In genomic region chr1:6578624-6579373, GRCh38 we compare ENCODE assay signal across 8 cellular contexts. TPM values are rescaled to one million over a fixed set of nuclear protein-coding genes. Genes with fewer than 3 reads are reported as not detected.
DNase-seq lines count a peak whose midpoint lies in the region; ATAC-seq, FAIRE-seq and TF ChIP-seq lines count a peak whose summit lies in the region.

No MANE protein-coding gene starts in this region.

- CTCF ChIA-PET in activated B cell treated with CpG ODN at 0.5 μM for 24 hours (lab: Charles Lee), result no interaction called here

- H3K9me3 ChIP-seq in right cardiac atrium (ENCODE audit: control insufficient read depth, low read length) (no peaks in the 10 kb centered on the region), sigmoid colon (no peaks in the 10 kb centered on the region)

- in situ Hi-C loops in ACHN (cut with HindIII; ENCODE audit: low pct_ligation_motif_present, low pct_unique_long_range_greater_than_20kb, low sequenced_read_pairs), result no loop called here

- no peaks in the 10 kb centered on the region for H3K27me3 ChIP-seq in H7 (ENCODE audit: control insufficient read depth, insufficient read depth, low read length)
- H3K27me3 ChIP-seq in right cardiac atrium (ENCODE audit: control insufficient read depth, insufficient read depth), result no peaks in the 10 kb centered on the region
- no peaks in the 10 kb centered on the region for H3K27me3 ChIP-seq in sigmoid colon

- H3K27ac ChIP-seq in right cardiac atrium (ENCODE audit: low read length) (peak overlapping the region; percentile 90), sigmoid colon (peak overlapping the region; percentile 92 to 97 (median 94))

- peaks cover 35% of the 10 kb centered on the region for H3K4me1 Mint-ChIP-seq in activated B cell treated with CpG ODN at 0.5 μM for 24 hours

- H3K27me3 Mint-ChIP-seq in activated B cell treated with CpG ODN at 0.5 μM for 24 hours, result no peaks in the 10 kb centered on the region

- H3K9me3 Mint-ChIP-seq in activated B cell treated with CpG ODN at 0.5 μM for 24 hours, result no peaks in the 10 kb centered on the region

- peak overlapping the region; percentile 95 for H3K4me3 Mint-ChIP-seq in activated B cell treated with CpG ODN at 0.5 μM for 24 hours

- no peak overlapping the region for H3K4me3 ChIP-seq in H7 (ENCODE audit: insufficient read depth, low read depth, low read length)
- H3K4me3 ChIP-seq in right cardiac atrium (ENCODE audit: low read length), result no peak overlapping the region
- H3K4me3 ChIP-seq in sigmoid colon, result peak overlapping the region in 3 of 4 donors; percentile 79 to 86 (median 86)

- intact Hi-C loops in activated B cell treated with CpG ODN at 0.5 μM for 24 hours (cut with micrococcal nuclease), result loop anchor here (1.0 kb wide), 3 partner anchors 24 to 35 kb away; partner anchors contain the start of genes NOL9 and PHF13
- intact Hi-C loops in right cardiac atrium (cut with DNase I), result no loop called here
- intact Hi-C loops in sigmoid colon (cut with DNase I), result loop anchor here (1.0 kb wide), 1 partner anchor 24 kb away; the partner anchor contains the start of gene NOL9

- TF ChIP-seq EP300 in sigmoid colon (IDR thresholded peaks at IDR 0.05), result no peak

- H3K4me1 ChIP-seq in right cardiac atrium (ENCODE audit: control insufficient read depth, insufficient read depth, low read length), result peaks cover 12% of the 10 kb centered on the region
- peaks cover 0 to 34% (median 29%) of the 10 kb centered on the region in 4 donors for H3K4me1 ChIP-seq in sigmoid colon

- peak overlapping the region; percentile 94 for H3K27ac Mint-ChIP-seq in activated B cell treated with CpG ODN at 0.5 μM for 24 hours

- no peak for FAIRE-seq in frontal cortex (lab: Jason Lieb, UNC)

- DNase-seq in H7 (peak; percentile 60), activated B cell treated with CpG ODN at 0.5 μM for 24 hours (no peak), right cardiac atrium (peak in 1 of 3 donors; percentile 52), sigmoid colon (no peak), NCI-H2081 (lab: John Stamatoyannopoulos, UW) (no peak), T1000 (lab: John Stamatoyannopoulos, UW) (no peak), ACHN (no peak), frontal cortex (ENCODE audit: low spot score in 2 of 2) (no peak)

- TF ChIP-seq CTCF in activated B cell treated with CpG ODN at 0.5 μM for 24 hours (IDR thresholded peaks at IDR 0.05), result no peak
- no peak for TF ChIP-seq CTCF in sigmoid colon (IDR thresholded peaks at IDR 0.05)

- WGBS in right cardiac atrium, result 88% methylated on average over 14 of the region's 14 CpGs
- WGBS in sigmoid colon, 2 donors, result 88 to 92% methylated on average over 14 of the region's 14 CpGs

- no peaks in the 10 kb centered on the region; the same call in none of the 2 replicates for H3K36me3 ChIP-seq in H7 (replicated peaks; ENCODE audit: control insufficient read depth, insufficient read depth, low read length)
- no peaks in the 10 kb centered on the region for H3K36me3 ChIP-seq in sigmoid colon

- H3K36me3 Mint-ChIP-seq in activated B cell treated with CpG ODN at 0.5 μM for 24 hours (ENCODE audit: low read depth), result peaks cover 8% of the 10 kb centered on the region

- TF ChIP-seq POLR2A in sigmoid colon (IDR thresholded peaks at IDR 0.05), result no peak

- POLR2A ChIA-PET in activated B cell treated with CpG ODN at 0.5 μM for 24 hours (lab: Charles Lee), result interaction anchor here (1.3 to 2.9 kb wide), 4 partner anchors 24 to 205 kb away, joined by 3 to 16 read pairs (median 11); partner anchors contain the start of gene NOL9

- ATAC-seq in activated B cell treated with CpG ODN at 0.5 μM for 24 hours (ENCODE audit: low read depth) (no peak), right cardiac atrium (no peak)

RNA-seq across cellular contexts. Expression of gene ZBTB48, which starts 1.0 kb away (rescaled TPM):
- total RNA-seq in H7 (2014; rRNA removed; shearing (Covaris generic)), result 40.3 and 40.4 TPM in 2 replicates
- total RNA-seq in activated B cell treated with CpG ODN at 0.5 μM for 24 hours (53.2 and 53.8 TPM in 2 replicates), right cardiac atrium (10 to 100 TPM; 11.3 to 18.4 (median 15.0) TPM), sigmoid colon (10 to 100 TPM; 14.4 to 26.8 (median 16.3) TPM), frontal cortex (11.4 TPM)
- polyA plus RNA-seq in right cardiac atrium (14.7 TPM), sigmoid colon (10 to 100 TPM; 15.0 to 31.3 (median 23.4) TPM)

RNA-seq across cellular contexts. Expression of gene TAS1R1, which starts 23.7 kb away (rescaled TPM):
- total RNA-seq in H7 (2014; rRNA removed; shearing (Covaris generic)), result 0.10 and 0.15 TPM in 2 replicates
- not detected in 2 replicates for total RNA-seq in activated B cell treated with CpG ODN at 0.5 μM for 24 hours
- total RNA-seq in right cardiac atrium, result not detected
- not detected for polyA plus RNA-seq in right cardiac atrium
- total RNA-seq in sigmoid colon, result under 1 TPM in 1 of 4 donors, not detected in 3; 0.36 TPM
- under 1 TPM in 1 of 3 donors, not detected in 2; 0.10 TPM for polyA plus RNA-seq in sigmoid colon
- not detected for total RNA-seq in frontal cortex

RNA-seq across cellular contexts. Expression of gene KLHL21, which starts 23.9 kb away (rescaled TPM):
- 35.0 and 41.1 TPM in 2 replicates for total RNA-seq in H7 (2014; rRNA removed; shearing (Covaris generic))
- total RNA-seq in activated B cell treated with CpG ODN at 0.5 μM for 24 hours, result 14.6 and 15.9 TPM in 2 replicates
- 10 to 100 TPM; 54.9 to 71.3 (median 65.9) TPM for total RNA-seq in right cardiac atrium
- polyA plus RNA-seq in right cardiac atrium, result 57.7 TPM
- total RNA-seq in sigmoid colon, result 10 to 100 TPM; 54.0 to 83.6 (median 73.2) TPM
- 10 to 100 TPM in 1 of 3 donors, 1 to 10 TPM in 2; 4.8 to 12.0 (median 5.1) TPM for polyA plus RNA-seq in sigmoid colon
- 8.2 TPM for total RNA-seq in frontal cortex

RNA-seq across cellular contexts. Expression of gene NOL9, which starts 24.5 kb away (rescaled TPM):
- 32.7 and 37.2 TPM in 2 replicates for total RNA-seq in H7 (2014; rRNA removed; shearing (Covaris generic))
- total RNA-seq in activated B cell treated with CpG ODN at 0.5 μM for 24 hours (43.6 and 58.6 TPM in 2 replicates), right cardiac atrium (10 to 100 TPM; 12.8 to 17.1 (median 15.6) TPM), sigmoid colon (10 to 100 TPM; 17.3 to 29.6 (median 20.7) TPM), frontal cortex (35.9 TPM)
- polyA plus RNA-seq in right cardiac atrium (6.0 TPM), sigmoid colon (1 to 10 TPM; 1.2 to 9.1 (median 1.8) TPM)

RNA-seq across cellular contexts. Expression of gene PHF13, which starts 34.7 kb away (rescaled TPM):
- 36.6 and 44.5 TPM in 2 replicates for total RNA-seq in H7 (2014; rRNA removed; shearing (Covaris generic))
- total RNA-seq in activated B cell treated with CpG ODN at 0.5 μM for 24 hours (5.4 and 6.1 TPM in 2 replicates), right cardiac atrium (1 to 10 TPM; 6.4 to 9.7 (median 7.9) TPM), sigmoid colon (10 to 100 TPM; 12.5 to 19.4 (median 15.9) TPM), frontal cortex (14.3 TPM)
- polyA plus RNA-seq in right cardiac atrium (4.8 TPM), sigmoid colon (1 to 10 TPM; 3.9 to 6.7 (median 4.2) TPM)

Comparison
In these comparisons a context has a peak if more than half of its experiments do, and no peak if none do; other contexts are left out.
1. H3K4me3 ChIP-seq: peak in sigmoid colon (3 of 4); none in H7 (single experiment) and right cardiac atrium (single experiment).
2. intact Hi-C loops: an anchor here in activated B cell treated with CpG ODN at 0.5 μM for 24 hours (1.0 kb wide) and sigmoid colon (1.0 kb wide); none called in right cardiac atrium.